In genomic region chr2:111494288-111494980, GRCh38 we compare ENCODE assay signal across 8 cellular contexts.
DNase-seq lines count a peak whose midpoint lies in the region; ATAC-seq, FAIRE-seq and TF ChIP-seq lines count a peak whose summit lies in the region.
"Not testable (repeated sequence)": the region's sequence is repeated elsewhere in the genome, so short reads cannot be mapped to it uniquely, and the experiment has no call there.

No MANE protein-coding gene starts in this region.

- peak overlapping the region; percentile 46; the same call in 1 of the 2 replicates for H3K27ac ChIP-seq in HEK293 (ENCODE audit: extremely low read depth, low read depth, low read length)

- POLR2A ChIA-PET in HEK293 (lab: Yijun Ruan, JAX): not testable (repeated sequence)

- not testable (repeated sequence) for H3K4me1 Mint-ChIP-seq in IgD-negative memory B cell; type B pancreatic cell (ENCODE audit: unreplicated experiment)
- H3K4me1 Mint-ChIP-seq in activated CD4-positive, alpha-beta T cell treated with anti-CD3 and anti-CD28 coated beads, Interleukin-2, amount 10 ng/mL, durations not matched to agents 24 days and 14 days: peaks cover 18% of the 10 kb centered on the region

- H3K4me1 ChIP-seq in HEK293 (ENCODE audit: control insufficient read depth, insufficient read depth, low read length): not testable (repeated sequence)

- not testable (repeated sequence) for TF ChIP-seq CTCF in HEK293 (tag by site-specific recombination; IDR thresholded peaks at IDR 0.05); bronchial epithelial cell (IDR thresholded peaks at IDR 0.05; ENCODE audit: insufficient read depth, low read length, severe bottlenecking); omental fat pad (IDR thresholded peaks at IDR 0.05); type B pancreatic cell (conservative IDR thresholded peaks at IDR 0.05)

- not testable (repeated sequence) for H3K9me3 Mint-ChIP-seq in IgD-negative memory B cell; activated CD4-positive, alpha-beta T cell treated with anti-CD3 and anti-CD28 coated beads, Interleukin-2, amount 10 ng/mL, durations not matched to agents 24 days and 14 days; type B pancreatic cell

- ATAC-seq in GM18502 (IDR thresholded peaks at IDR 0.05; ENCODE audit: poor library complexity, unreplicated experiment): peak; percentile 30
- peak; percentile 48 for ATAC-seq in left ventricle myocardium superior
- peak; percentile 27 for ATAC-seq in omental fat pad (ENCODE audit: low FRiP score)

- CTCF ChIA-PET in HEK293 (lab: Yijun Ruan, JAX): not testable (repeated sequence)

- H3K4me3 Mint-ChIP-seq in IgD-negative memory B cell (peak overlapping the region; percentile 16 to 75 (median 41)), type B pancreatic cell (peak overlapping the region; percentile 47)
- peak overlapping the region; percentile 88 for H3K4me3 Mint-ChIP-seq in activated CD4-positive, alpha-beta T cell treated with anti-CD3 and anti-CD28 coated beads, Interleukin-2, amount 10 ng/mL, durations not matched to agents 24 days and 14 days

- H3K9me3 ChIP-seq in HEK293 (ENCODE audit: control insufficient read depth, insufficient read depth, low read depth, low read length): not testable (repeated sequence)

- not testable (repeated sequence) for H3K27ac Mint-ChIP-seq in IgD-negative memory B cell
- H3K27ac Mint-ChIP-seq in activated CD4-positive, alpha-beta T cell treated with anti-CD3 and anti-CD28 coated beads, Interleukin-2, amount 10 ng/mL, durations not matched to agents 24 days and 14 days: peak overlapping the region; percentile 80
- peak overlapping the region; percentile 79 for H3K27ac Mint-ChIP-seq in type B pancreatic cell

- intact Hi-C loops in activated CD4-positive, alpha-beta T cell treated with anti-CD3 and anti-CD28 coated beads, Interleukin-2, amount 10 ng/mL, durations not matched to agents 24 days and 14 days (cut with micrococcal nuclease); left ventricle myocardium superior (cut with micrococcal nuclease): not testable (repeated sequence)

- peak overlapping the region; percentile 36 for H3K4me3 ChIP-seq in HEK293 (ENCODE audit: low read depth, low read length)
- peak overlapping the region; percentile 35 for H3K4me3 ChIP-seq in bronchial epithelial cell (ENCODE audit: low read depth, low read length)

- peak; percentile 82 for DNase-seq in activated CD4-positive, alpha-beta T cell treated with anti-CD3 and anti-CD28 coated beads, Interleukin-2, amount 10 ng/mL, durations not matched to agents 24 days and 14 days
- not testable (repeated sequence) for DNase-seq in bronchial epithelial cell (ENCODE audit: low read depth); left ventricle myocardium superior; omental fat pad (ENCODE audit: low spot score); type B pancreatic cell (ENCODE audit: extremely low spot score, unreplicated experiment)

- not testable (repeated sequence) for H3K27me3 ChIP-seq in bronchial epithelial cell (ENCODE audit: control insufficient read depth, insufficient read depth, low read length)

- not testable (repeated sequence) for H3K36me3 Mint-ChIP-seq in IgD-negative memory B cell; activated CD4-positive, alpha-beta T cell treated with anti-CD3 and anti-CD28 coated beads, Interleukin-2, amount 10 ng/mL, durations not matched to agents 24 days and 14 days (ENCODE audit: low read depth); type B pancreatic cell

- H3K36me3 ChIP-seq in HEK293 (ENCODE audit: control insufficient read depth in 2 of 2, insufficient read depth in 1 of 2, low read length in 2 of 2); bronchial epithelial cell (ENCODE audit: control insufficient read depth, insufficient read depth, low read length): not testable (repeated sequence)

- not testable (repeated sequence) for H3K27me3 Mint-ChIP-seq in IgD-negative memory B cell; activated CD4-positive, alpha-beta T cell treated with anti-CD3 and anti-CD28 coated beads, Interleukin-2, amount 10 ng/mL, durations not matched to agents 24 days and 14 days; type B pancreatic cell

- FAIRE-seq in bronchial epithelial cell (lab: Jason Lieb, UNC): not testable (repeated sequence)
